Comparison of ENCODE assay signal across 29 cellular contexts in the genomic region with DNA sequence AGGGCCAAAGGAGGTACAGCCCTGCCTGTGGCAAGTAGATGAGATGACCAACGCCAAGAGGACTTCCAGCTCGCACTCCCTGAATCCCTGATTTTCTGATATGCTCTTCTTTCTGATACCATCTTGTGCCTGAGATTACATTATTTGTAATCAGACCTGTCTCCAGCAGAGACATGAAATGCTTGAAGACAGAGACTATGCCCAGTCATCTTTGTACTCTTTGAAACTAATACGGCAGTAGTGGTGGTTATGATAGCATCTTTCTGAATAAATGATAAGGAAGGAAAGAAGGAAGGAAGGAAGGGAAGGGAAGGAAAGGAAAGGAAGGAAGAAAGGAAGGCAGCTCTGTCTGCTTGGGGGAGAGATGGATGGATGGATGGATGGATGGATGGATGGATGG. TPM values are rescaled to one million over a fixed set of nuclear protein-coding genes. Genes with fewer than 3 reads are reported as not detected.
DNase-seq lines count a peak whose midpoint lies in the region; ATAC-seq and TF ChIP-seq lines count a peak whose summit lies in the region.
"Had no signal": no experiment of that assay in that cellular context is flagged by ENCODE, and none has a peak within 500 bp of the region (broad histone marks: within the 10 kb centered on the region; RNA-seq: fewer than 3 reads in every experiment).

No MANE protein-coding gene starts in this region.

- peaks cover 17 to 89% (median 66%) of the 10 kb centered on the region in 4 donors for H3K4me1 Mint-ChIP-seq in CD4-positive, CD25-positive, alpha-beta regulatory T cell
- H3K4me1 Mint-ChIP-seq in CD8-positive, alpha-beta memory T cell = peaks cover 91 to 98% (median 98%) of the 10 kb centered on the region in 3 donors
- peaks cover 33% of the 10 kb centered on the region for H3K4me1 Mint-ChIP-seq in activated T-helper 17 cell treated with anti-CD3 and anti-CD28 coated beads, Interleukin-2, amount 50 U/mL, for 72 hours
- H3K4me1 Mint-ChIP-seq in naive thymus-derived CD8-positive, alpha-beta T cell = peaks cover 66 to 92% (median 91%) of the 10 kb centered on the region in 4 donors
- H3K4me1 Mint-ChIP-seq: H9 had no signal

- H3K4me3 Mint-ChIP-seq in CD4-positive, CD25-positive, alpha-beta regulatory T cell = peak overlapping the region in 3 of 4 donors; percentile 37 to 74 (median 69)
- peak overlapping the region in 6 of 7 donors; percentile 6 to 78 (median 40) for H3K4me3 Mint-ChIP-seq in CD8-positive, alpha-beta memory T cell
- H3K4me3 Mint-ChIP-seq in activated T-helper 17 cell treated with anti-CD3 and anti-CD28 coated beads, Interleukin-2, amount 50 U/mL, for 72 hours = peak overlapping the region; percentile 4
- peak overlapping the region in 8 of 10 donors; percentile 10 to 85 (median 73) for H3K4me3 Mint-ChIP-seq in naive thymus-derived CD8-positive, alpha-beta T cell
- H3K4me3 Mint-ChIP-seq: activated T-helper 1 cell treated with anti-CD3 and anti-CD28 coated beads, Interleukin-12 subunit alpha, Interleukin-12 subunit beta, Interleukin-2, Interleukin-4 antibody, amounts not matched to agents 30 ng/mL and 10 ng/mL and 1 ng/mL, durations not matched to agents 14 hours and 24 hours and 36 hours; H9; neural progenitor cell had no signal

- no peak for ATAC-seq in CD4-positive, CD25-positive, alpha-beta regulatory T cell (ENCODE audit: low read depth in 2 of 2)
- peak; percentile 50 for ATAC-seq in activated T-helper 17 cell treated with anti-CD3 and anti-CD28 coated beads, Interleukin-2, amount 50 U/mL, for 72 hours (replicated peaks)
- ATAC-seq in naive thymus-derived CD8-positive, alpha-beta T cell = no peak
- no peak for ATAC-seq in heart right ventricle
- ATAC-seq: HepG2 had no signal

- intact Hi-C loops in heart right ventricle (cut with DNase I) = no loop called here

- H3K4me1 ChIP-seq in CD4-positive, CD25-positive, alpha-beta regulatory T cell (ENCODE audit: control insufficient read depth, insufficient read depth, low read length, poor library complexity, severe bottlenecking) = peaks cover 79% of the 10 kb centered on the region
- H3K4me1 ChIP-seq in CD8-positive, alpha-beta memory T cell (ENCODE audit: insufficient read depth, low read length) = peaks cover 83% of the 10 kb centered on the region
- peaks cover 0 to 70% (median 0%) of the 10 kb centered on the region in 9 donors for H3K4me1 ChIP-seq in heart right ventricle
- H3K4me1 ChIP-seq: breast epithelium, neural progenitor cell had no signal

- H3K36me3 Mint-ChIP-seq in CD4-positive, CD25-positive, alpha-beta regulatory T cell = peaks cover 19% of the 10 kb centered on the region
- peaks cover 8 to 30% (median 16%) of the 10 kb centered on the region in 3 donors for H3K36me3 Mint-ChIP-seq in CD8-positive, alpha-beta memory T cell
- H3K36me3 Mint-ChIP-seq in activated T-helper 17 cell treated with anti-CD3 and anti-CD28 coated beads, Interleukin-2, amount 50 U/mL, for 72 hours (ENCODE audit: low read depth) = no peaks in the 10 kb centered on the region
- peaks cover 0 to 13% (median 12%) of the 10 kb centered on the region in 3 donors for H3K36me3 Mint-ChIP-seq in naive thymus-derived CD8-positive, alpha-beta T cell
- H3K36me3 Mint-ChIP-seq: neural progenitor cell had no signal

- no peaks in the 10 kb centered on the region for H3K36me3 ChIP-seq in CD4-positive, CD25-positive, alpha-beta regulatory T cell (ENCODE audit: control insufficient read depth, insufficient read depth, low read length)
- H3K36me3 ChIP-seq in CD8-positive, alpha-beta memory T cell (ENCODE audit: insufficient read depth, low read length) = no peaks in the 10 kb centered on the region
- no peaks in the 10 kb centered on the region for H3K36me3 ChIP-seq in heart right ventricle
- H3K36me3 ChIP-seq: breast epithelium, neural progenitor cell, tibial artery had no signal

- H3K27ac ChIP-seq in CD4-positive, CD25-positive, alpha-beta regulatory T cell (ENCODE audit: insufficient read depth, low read length, poor library complexity, severe bottlenecking) = no peak overlapping the region
- no peak overlapping the region for H3K27ac ChIP-seq in CD8-positive, alpha-beta memory T cell (ENCODE audit: low read depth, low read length)
- H3K27ac ChIP-seq in heart right ventricle = peak overlapping the region in 1 of 10 donors; percentile 95
- H3K27ac ChIP-seq: breast epithelium, epithelial cell of prostate, neural progenitor cell, tibial artery had no signal

- POLR2A ChIA-PET in CD8-positive, alpha-beta memory T cell (lab: Charles Lee) = interaction anchor here (1.8 to 2.3 kb wide), 2 partner anchors 13 to 27 kb away, joined by 6 to 9 read pairs; a partner anchor contains a TSS
- POLR2A ChIA-PET in naive thymus-derived CD8-positive, alpha-beta T cell (lab: Charles Lee) = interaction anchor here (1.3 to 30.0 kb wide), 4 partner anchors 8 to 62 kb away, joined by 3 to 721 read pairs (median 8); a partner anchor contains a TSS

- no peak for DNase-seq in CD4-positive, CD25-positive, alpha-beta regulatory T cell
- DNase-seq in CD8-positive, alpha-beta memory T cell = no peak
- no peak for DNase-seq in naive thymus-derived CD8-positive, alpha-beta T cell
- no peak for DNase-seq in effector CD8-positive, alpha-beta T cell (lab: John Stamatoyannopoulos, UW)
- no peak for DNase-seq in activated gamma-delta T cell treated with Interleukin-2 at 50 U/mL for 16 hours
- no peak for DNase-seq in heart right ventricle
- DNase-seq: activated CD4-positive, alpha-beta T cell treated with anti-CD3 and anti-CD28 coated beads for 4 hours; activated naive CD4-positive, alpha-beta T cell treated with anti-CD3 and anti-CD28 coated beads, Interleukin-2, amount 50 U/mL, for 16 hours; anterior cingulate cortex; DMS79 treated with DMSO at 0.1 percent for 48 hours; effector CD4-positive, alpha-beta T cell; GDM1; H9; mammary epithelial cell; MV-4-11; NCI-H1436 treated with DMSO at 0.1 percent for 48 hours; NCI-H2107; Right ventricle myocardium superior; small intestine; tibial artery had no signal

- no peak for TF ChIP-seq CTCF in heart right ventricle (IDR thresholded peaks at IDR 0.05)

- CTCF ChIA-PET in CD8-positive, alpha-beta memory T cell (lab: Charles Lee) = interaction anchor here (1.1 to 3.8 kb wide), 2 partner anchors 9 to 38 kb away, joined by 4 to 27 read pairs; no protein-coding TSS in a partner anchor

- H3K27me3 ChIP-seq in CD4-positive, CD25-positive, alpha-beta regulatory T cell (ENCODE audit: control insufficient read depth, insufficient read depth, low read length) = no peaks in the 10 kb centered on the region
- H3K27me3 ChIP-seq in CD8-positive, alpha-beta memory T cell (ENCODE audit: insufficient read depth, low read length, poor library complexity, severe bottlenecking) = no peaks in the 10 kb centered on the region
- peaks cover 0 to 11% (median 0%) of the 10 kb centered on the region in 7 donors for H3K27me3 ChIP-seq in heart right ventricle
- H3K27me3 ChIP-seq: BLaER1 treated with 17β-estradiol and CSF1 and Interleukin-3, amounts not matched to agents 10 nM and 100 nM; breast epithelium had no signal

- peak overlapping the region; percentile 88 to 99 (median 93) for H3K27ac Mint-ChIP-seq in CD4-positive, CD25-positive, alpha-beta regulatory T cell
- H3K27ac Mint-ChIP-seq in CD8-positive, alpha-beta memory T cell = peak overlapping the region; percentile 74 to 98 (median 94)
- peak overlapping the region; percentile 9 for H3K27ac Mint-ChIP-seq in activated T-helper 17 cell treated with anti-CD3 and anti-CD28 coated beads, Interleukin-2, amount 50 U/mL, for 72 hours
- H3K27ac Mint-ChIP-seq in naive thymus-derived CD8-positive, alpha-beta T cell = peak overlapping the region in 9 of 10 donors; percentile 3 to 95 (median 56)
- H3K27ac Mint-ChIP-seq: neural progenitor cell had no signal

- H3K4me3 ChIP-seq in CD4-positive, CD25-positive, alpha-beta regulatory T cell (ENCODE audit: low read depth, low read length) = no peak overlapping the region
- no peak overlapping the region for H3K4me3 ChIP-seq in CD8-positive, alpha-beta memory T cell (ENCODE audit: low read length)
- no peak overlapping the region for H3K4me3 ChIP-seq in heart right ventricle
- H3K4me3 ChIP-seq: BLaER1 treated with 17β-estradiol and CSF1 and Interleukin-3, amounts not matched to agents 10 nM and 100 nM; breast epithelium; neural progenitor cell; tibial artery had no signal

- H3K9me3 Mint-ChIP-seq in CD4-positive, CD25-positive, alpha-beta regulatory T cell = peaks cover 4 to 26% (median 10%) of the 10 kb centered on the region in 7 donors
- peaks cover 9 to 19% (median 17%) of the 10 kb centered on the region in 5 donors for H3K9me3 Mint-ChIP-seq in CD8-positive, alpha-beta memory T cell
- H3K9me3 Mint-ChIP-seq in activated T-helper 17 cell treated with anti-CD3 and anti-CD28 coated beads, Interleukin-2, amount 50 U/mL, for 72 hours = peaks cover 5% of the 10 kb centered on the region
- H3K9me3 Mint-ChIP-seq in naive thymus-derived CD8-positive, alpha-beta T cell = peaks cover 6 to 24% (median 18%) of the 10 kb centered on the region in 9 donors
- H3K9me3 Mint-ChIP-seq: neural progenitor cell had no signal

- H3K9me3 ChIP-seq in CD4-positive, CD25-positive, alpha-beta regulatory T cell (ENCODE audit: control insufficient read depth in 2 of 2, low read length in 2 of 2) = peaks cover 14 to 21% of the 10 kb centered on the region in 2 experiments
- H3K9me3 ChIP-seq in CD8-positive, alpha-beta memory T cell (ENCODE audit: low read length) = peaks cover 12% of the 10 kb centered on the region
- peaks cover 0 to 13% (median 0%) of the 10 kb centered on the region in 11 donors for H3K9me3 ChIP-seq in heart right ventricle
- H3K9me3 ChIP-seq: breast epithelium, tibial artery had no signal

- H3K27me3 Mint-ChIP-seq in CD4-positive, CD25-positive, alpha-beta regulatory T cell = no peaks in the 10 kb centered on the region
- no peaks in the 10 kb centered on the region for H3K27me3 Mint-ChIP-seq in CD8-positive, alpha-beta memory T cell
- no peaks in the 10 kb centered on the region for H3K27me3 Mint-ChIP-seq in activated T-helper 17 cell treated with anti-CD3 and anti-CD28 coated beads, Interleukin-2, amount 50 U/mL, for 72 hours
- no peaks in the 10 kb centered on the region for H3K27me3 Mint-ChIP-seq in naive thymus-derived CD8-positive, alpha-beta T cell

- 96% methylated on average over 3 of the region's 3 CpGs for WGBS in heart right ventricle, 2 donors

RNA-seq across cellular contexts. Expression of a gene that starts 27.8 kb away (rescaled TPM):
- total RNA-seq in CD4-positive, CD25-positive, alpha-beta regulatory T cell = 661 TPM
- 100 to 1,000 TPM; 572 to 666 (median 631) TPM for polyA plus RNA-seq in CD4-positive, CD25-positive, alpha-beta regulatory T cell
- 100 to 1,000 TPM; 120 to 122 TPM for total RNA-seq in CD8-positive, alpha-beta memory T cell
- polyA plus RNA-seq in CD8-positive, alpha-beta memory T cell = 659 TPM
- total RNA-seq in activated T-helper 17 cell treated with anti-CD3 and anti-CD28 coated beads, Interleukin-2, amount 50 U/mL, for 72 hours = 100 to 1,000 TPM in 1 of 2 donors, 10 to 100 TPM in 1; 63.0 to 108 TPM
- total RNA-seq in naive thymus-derived CD8-positive, alpha-beta T cell = 100 to 1,000 TPM; 205 to 217 TPM
- polyA plus RNA-seq in naive thymus-derived CD8-positive, alpha-beta T cell = 100 to 1,000 TPM in 2 of 3 donors, 10 to 100 TPM in 1; 99.2 to 185 (median 147) TPM
- 10 to 100 TPM in 2 of 10 donors, 1 to 10 TPM in 8; 2.5 to 29.9 (median 3.8) TPM for total RNA-seq in heart right ventricle
- polyA plus RNA-seq in heart right ventricle = 1 to 10 TPM; 2.0 to 4.0 TPM
- total RNA-seq: H9, HepG2, LHCN-M2, mammary epithelial cell had no signal
- polyA plus RNA-seq: AG04450, HepG2 had no signal

Comparison
In these comparisons a context has a peak if more than half of its experiments do, and no peak if none do; other contexts are left out.
1. H3K27ac Mint-ChIP-seq: peak in every context shown above with its lines; median percentile 94 in CD8-positive, alpha-beta memory T cell; 93 in CD4-positive, CD25-positive, alpha-beta regulatory T cell; 56 in naive thymus-derived CD8-positive, alpha-beta T cell; 9 in activated T-helper 17 cell treated with anti-CD3 and anti-CD28 coated beads, Interleukin-2, amount 50 U/mL, for 72 hours.
2. H3K4me3 Mint-ChIP-seq: peak in every context shown above with its lines; median percentile 73 in naive thymus-derived CD8-positive, alpha-beta T cell; 69 in CD4-positive, CD25-positive, alpha-beta regulatory T cell; 40 in CD8-positive, alpha-beta memory T cell; 4 in activated T-helper 17 cell treated with anti-CD3 and anti-CD28 coated beads, Interleukin-2, amount 50 U/mL, for 72 hours.